In the genomic region with DNA sequence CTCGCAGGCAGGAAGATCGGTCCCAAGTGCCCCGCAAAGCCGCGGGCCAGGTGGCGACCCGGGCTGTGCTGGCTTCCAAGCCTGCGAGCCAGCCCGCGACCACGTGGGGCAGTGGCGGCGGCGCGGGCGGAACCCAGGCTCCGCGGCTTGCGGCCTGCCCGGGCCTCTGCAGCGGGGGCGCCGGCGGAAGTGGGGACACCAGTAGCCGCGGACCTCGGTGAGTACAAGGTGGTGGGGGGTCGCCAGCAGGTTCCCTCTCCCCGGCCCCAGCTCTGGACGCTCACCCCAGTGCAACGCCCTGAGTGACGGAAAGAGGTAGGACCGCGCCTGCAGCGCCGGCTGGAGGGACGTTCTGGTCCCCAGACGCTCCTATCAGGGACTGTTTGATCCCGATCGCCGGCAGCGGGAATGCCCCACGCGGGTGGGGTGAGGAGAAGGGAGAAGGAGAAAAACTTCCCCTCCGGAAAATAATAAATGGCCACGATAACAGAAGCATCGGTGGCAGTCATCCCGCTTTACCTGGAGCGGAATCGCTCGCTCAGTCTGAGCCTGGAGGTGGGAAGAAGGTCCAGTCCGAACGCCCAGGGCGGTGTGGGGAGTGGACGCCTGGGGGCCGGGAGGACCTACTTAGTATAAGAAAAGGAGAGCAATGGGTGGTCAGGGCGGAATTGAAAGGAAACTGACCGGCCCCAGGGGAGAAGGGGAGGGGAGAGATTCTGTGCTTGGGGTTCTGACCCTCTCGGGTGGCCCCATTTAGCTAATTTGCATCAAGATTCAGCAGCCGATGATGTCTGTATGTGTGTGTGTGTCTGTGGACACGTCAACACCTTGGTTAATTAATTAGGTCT, we compare ENCODE assay signal across 8 cellular contexts. TPM values are rescaled to one million over a fixed set of nuclear protein-coding genes. Genes with fewer than 3 reads are reported as not detected.
DNase-seq lines count a peak whose midpoint lies in the region; ATAC-seq, FAIRE-seq and TF ChIP-seq lines count a peak whose summit lies in the region.

TSS of gene GEMIN7 (plus strand) at position 198 of the 848 bp plus-strand sequence. CDS start 10,855 bp downstream, outside the sequence.

- intact Hi-C loops in OCI-LY7 (cut with micrococcal nuclease; ENCODE audit: unreplicated experiment) = loop anchor here (1.0 to 5.0 kb wide), 3 partner anchors 82 to 327 kb away; partner anchors contain the start of genes BLOC1S3 and TRAPPC6A

- peaks cover 12% of the 10 kb centered on the region; the same call in 1 of the 2 replicates for H4K20me1 ChIP-seq in OCI-LY7 (ENCODE audit: insufficient read depth, low read length)

- no peaks in the 10 kb centered on the region for H3K9me3 ChIP-seq in OCI-LY7 (ENCODE audit: low read length)
- no peaks in the 10 kb centered on the region for H3K9me3 ChIP-seq in mucosa of stomach (ENCODE audit: control insufficient read depth, low read length)

- H3K27me3 ChIP-seq in mucosa of stomach (ENCODE audit: control insufficient read depth, insufficient read depth, low read length) = no peaks in the 10 kb centered on the region

- H3K27ac ChIP-seq in OCI-LY7 (ENCODE audit: low read depth, low read length, poor library complexity, severe bottlenecking) = peak within 1 kb of the TSS; percentile 88

- peaks cover 43% of the 10 kb centered on the region for H3K4me1 ChIP-seq in OCI-LY7 (ENCODE audit: insufficient read depth, low read length, poor library complexity, severe bottlenecking)
- H3K4me1 ChIP-seq in mucosa of stomach (ENCODE audit: control insufficient read depth, insufficient read depth, low read length) = peaks cover 31% of the 10 kb centered on the region

- peaks cover 41% of the 10 kb centered on the region for H3K36me3 ChIP-seq in OCI-LY7 (ENCODE audit: insufficient read depth, low read length)
- no peaks in the 10 kb centered on the region for H3K36me3 ChIP-seq in mucosa of stomach (ENCODE audit: control insufficient read depth, insufficient read depth, low read length)

- TF ChIP-seq CTCF in GM10266 (IDR thresholded peaks at IDR 0.05; ENCODE audit: control insufficient read depth, insufficient read depth, low read depth, missing control alignments) (peak; percentile 19), OCI-LY7 (conservative IDR thresholded peaks at IDR 0.05; ENCODE audit: low read length) (no peak)

- peak within 1 kb of the TSS; percentile 70 for H2AFZ ChIP-seq in OCI-LY7 (ENCODE audit: low read length)

- H3K4me3 ChIP-seq in OCI-LY7 (ENCODE audit: low read depth, low read length, poor library complexity, severe bottlenecking) = peak within 1 kb of the TSS; percentile 97
- H3K4me3 ChIP-seq in mucosa of stomach (ENCODE audit: low read length) = peak within 1 kb of the TSS; percentile 53

- peak within 1 kb of the TSS; percentile 99 for H3K4me2 ChIP-seq in OCI-LY7 (ENCODE audit: low read length)

- DNase-seq in GM10266 (ENCODE audit: extremely low spot score) (peak; percentile 85), HTR-8/SVneo (ENCODE audit: insufficient read length, low spot score) (peak; percentile 72), OCI-LY7 (ENCODE audit: low spot score) (peak; percentile 90), activated T-cell treated with anti-CD3 and anti-CD28 coated beads for 4 hours (peak; percentile 64), erythroblast (lab: John Stamatoyannopoulos, UW) (peak; percentile 90 to 91)
- peak; percentile 88 for DNase-seq in stimulated activated CD8-positive, alpha-beta memory T cell treated with anti-CD3 and anti-CD28 coated beads, Interleukin-4, amount 100 ng/mL, for 48 hours

- H3K9ac ChIP-seq in mucosa of stomach (ENCODE audit: low read length) = peak within 1 kb of the TSS; percentile 71

- POLR2A ChIA-PET in OCI-LY7 (lab: Charles Lee) = interaction anchor here (0.7 kb wide), 1 partner anchor 12 kb away, joined by 4 read pairs; no protein-coding TSS in a partner anchor

- no peaks in the 10 kb centered on the region for H3K9me2 ChIP-seq in OCI-LY7 (ENCODE audit: insufficient read depth, low read length)

- TSS peak; percentile 69 for BruUV-seq in OCI-LY7 (replicated peaks; lab: Mats Ljungman, UMichigan)

- CTCF ChIA-PET in OCI-LY7 (lab: Charles Lee; ENCODE audit: unreplicated experiment) = no interaction called here

- no peak for FAIRE-seq in HTR-8/SVneo (lab: Jason Lieb, UNC)

- peak; percentile 70 for TF ChIP-seq POLR2A in erythroblast (IDR thresholded peaks at IDR 0.05; ENCODE audit: low read length)

- peaks cover 64% of the 10 kb centered on the region for H3K79me2 ChIP-seq in OCI-LY7 (ENCODE audit: insufficient read depth, low read depth, low read length)

- ATAC-seq in GM18517 (IDR thresholded peaks at IDR 0.05; ENCODE audit: unreplicated experiment) = no peak

RNA-seq across cellular contexts. Expression of gene GEMIN7, which starts in this region (rescaled TPM):
- total RNA-seq in OCI-LY7 (2014; rRNA removed; shearing (Covaris generic)) = 45.2 and 60.0 TPM in 2 replicates
- total RNA-seq in OCI-LY7 (2022) = 38.8 and 46.3 TPM in 2 replicates
